ENCODE assay signal across 21 cellular contexts in genomic region chr10:132847416-132847777, GRCh38.
A peak's percentile ranks its signal among the peaks of the same experiment; 100 is the strongest.
DNase-seq lines count a peak whose midpoint lies in the region; ATAC-seq and TF ChIP-seq lines count a peak whose summit lies in the region.
"Had no signal": no experiment of that assay in that cellular context is flagged by ENCODE, and none has a peak within 500 bp of the region (broad histone marks: within the 10 kb centered on the region; RNA-seq: fewer than 3 reads in every experiment).

No MANE protein-coding gene starts in this region.

- H3K27me3 Mint-ChIP-seq in CD8-positive, alpha-beta memory T cell, result peaks cover under 1 to 11% of the 10 kb centered on the region in 2 donors
- H3K27me3 Mint-ChIP-seq in effector memory CD8-positive, alpha-beta T cell, result peaks cover 8 to 23% of the 10 kb centered on the region in 2 donors
- peaks cover 4% of the 10 kb centered on the region for H3K27me3 Mint-ChIP-seq in osteocyte (ENCODE audit: unreplicated experiment)

- no peak overlapping the region for H3K27ac Mint-ChIP-seq in CD8-positive, alpha-beta memory T cell
- peak overlapping the region in 1 of 2 donors; percentile 20 for H3K27ac Mint-ChIP-seq in effector memory CD8-positive, alpha-beta T cell
- H3K27ac Mint-ChIP-seq in osteocyte (ENCODE audit: unreplicated experiment), result no peak overlapping the region
- H3K27ac Mint-ChIP-seq: activated T-helper 2 cell treated with anti-CD3 and anti-CD28 coated beads, Interferon-gamma antibody, Interleukin-2, Interleukin-4, amounts not matched to agents 10 μg/mL and 5 μg/mL and 100 μg/mL, durations not matched to agents 14 hours and 24 hours and 36 hours had no signal

- POLR2A ChIA-PET in CD8-positive, alpha-beta memory T cell (lab: Charles Lee), result no interaction called here

- peaks cover 5% of the 10 kb centered on the region for H3K4me1 ChIP-seq in CD8-positive, alpha-beta memory T cell (ENCODE audit: insufficient read depth, low read length)
- H3K4me1 ChIP-seq: esophagus muscularis mucosa had no signal

- peaks cover 8 to 15% (median 12%) of the 10 kb centered on the region in 3 donors for H3K4me1 Mint-ChIP-seq in CD8-positive, alpha-beta memory T cell
- H3K4me1 Mint-ChIP-seq in effector memory CD8-positive, alpha-beta T cell (ENCODE audit: low read depth in 2 of 2), result peaks cover 6 to 7% of the 10 kb centered on the region in 2 donors
- H3K4me1 Mint-ChIP-seq in osteocyte (ENCODE audit: unreplicated experiment), result no peaks in the 10 kb centered on the region

- H3K36me3 ChIP-seq in CD8-positive, alpha-beta memory T cell (ENCODE audit: insufficient read depth, low read length), result no peaks in the 10 kb centered on the region
- H3K36me3 ChIP-seq: esophagus muscularis mucosa, upper lobe of left lung had no signal

- H3K4me3 Mint-ChIP-seq in CD8-positive, alpha-beta memory T cell, result peak overlapping the region in 5 of 7 donors; percentile 65 to 81 (median 75)
- H3K4me3 Mint-ChIP-seq in effector memory CD8-positive, alpha-beta T cell, result peak overlapping the region; percentile 57 to 62
- H3K4me3 Mint-ChIP-seq in osteocyte (ENCODE audit: unreplicated experiment), result no peak overlapping the region

- DNase-seq in activated CD8-positive, alpha-beta memory T cell treated with anti-CD3 and anti-CD28 coated beads for 24 hours, result peak; percentile 42
- no peak for DNase-seq in activated CD8-positive, alpha-beta memory T cell treated with anti-CD3 and anti-CD28 coated beads, Interleukin-2, amount 50 U/mL, for 4 hours
- DNase-seq in CD8-positive, alpha-beta memory T cell, result no peak
- DNase-seq in effector memory CD8-positive, alpha-beta T cell, result no peak
- DNase-seq in osteocyte (ENCODE audit: extremely low spot score, unreplicated experiment) (peak; percentile 81), SHP77 treated with DMSO at 0.1 percent for 48 hours (lab: John Stamatoyannopoulos, UW) (no peak)
- DNase-seq: COR-L47, DMS79, MM.1S, NCI-H1417, NCI-H2081, OCI-M1, SW 1271 had no signal

- no peak overlapping the region for H3K4me3 ChIP-seq in CD8-positive, alpha-beta memory T cell (ENCODE audit: low read length)
- H3K4me3 ChIP-seq: esophagus muscularis mucosa, hepatocyte, upper lobe of left lung had no signal

- peaks cover 0 to 2% (median 0%) of the 10 kb centered on the region in 3 donors for H3K36me3 Mint-ChIP-seq in CD8-positive, alpha-beta memory T cell
- H3K36me3 Mint-ChIP-seq in effector memory CD8-positive, alpha-beta T cell (ENCODE audit: insufficient read depth), result no peaks in the 10 kb centered on the region
- H3K36me3 Mint-ChIP-seq in osteocyte (ENCODE audit: unreplicated experiment), result no peaks in the 10 kb centered on the region
- H3K36me3 Mint-ChIP-seq: mesothelial cell of epicardium had no signal

- no peak for ATAC-seq in effector memory CD8-positive, alpha-beta T cell (replicated peaks)
- ATAC-seq in HG02852 (IDR thresholded peaks at IDR 0.05; ENCODE audit: unreplicated experiment) (no peak), HG03159 (IDR thresholded peaks at IDR 0.05; ENCODE audit: unreplicated experiment) (no peak)
- ATAC-seq: left lobe of liver had no signal

- no peaks in the 10 kb centered on the region for H3K9me3 ChIP-seq in CD8-positive, alpha-beta memory T cell (ENCODE audit: low read length)

- peaks cover 2 to 10% (median 7%) of the 10 kb centered on the region in 5 donors for H3K9me3 Mint-ChIP-seq in CD8-positive, alpha-beta memory T cell
- peaks cover 3 to 7% of the 10 kb centered on the region in 2 donors for H3K9me3 Mint-ChIP-seq in effector memory CD8-positive, alpha-beta T cell
- peaks cover 5% of the 10 kb centered on the region for H3K9me3 Mint-ChIP-seq in osteocyte (ENCODE audit: unreplicated experiment)

- CTCF ChIA-PET in CD8-positive, alpha-beta memory T cell (lab: Charles Lee), result no interaction called here

- no peaks in the 10 kb centered on the region for H3K27me3 ChIP-seq in CD8-positive, alpha-beta memory T cell (ENCODE audit: insufficient read depth, low read length, poor library complexity, severe bottlenecking)
- H3K27me3 ChIP-seq: hepatocyte had no signal

- H3K27ac ChIP-seq in CD8-positive, alpha-beta memory T cell (ENCODE audit: low read depth, low read length), result no peak overlapping the region
- H3K27ac ChIP-seq: esophagus muscularis mucosa, hepatocyte, upper lobe of left lung had no signal

- TF ChIP-seq CTCF in osteocyte (IDR thresholded peaks at IDR 0.05), result no peak

Comparison
In these comparisons a context has a peak if more than half of its experiments do, and no peak if none do; other contexts are left out.
1. DNase-seq: peak in activated CD8-positive, alpha-beta memory T cell treated with anti-CD3 and anti-CD28 coated beads for 24 hours (single experiment) and osteocyte (single experiment); none in activated CD8-positive, alpha-beta memory T cell treated with anti-CD3 and anti-CD28 coated beads, Interleukin-2, amount 50 U/mL, for 4 hours (single experiment), CD8-positive, alpha-beta memory T cell (0 of 5), effector memory CD8-positive, alpha-beta T cell (0 of 3) and SHP77 treated with DMSO at 0.1 percent for 48 hours (single experiment).